Comparison of ENCODE assay signal across 8 cellular contexts in the genomic region with DNA sequence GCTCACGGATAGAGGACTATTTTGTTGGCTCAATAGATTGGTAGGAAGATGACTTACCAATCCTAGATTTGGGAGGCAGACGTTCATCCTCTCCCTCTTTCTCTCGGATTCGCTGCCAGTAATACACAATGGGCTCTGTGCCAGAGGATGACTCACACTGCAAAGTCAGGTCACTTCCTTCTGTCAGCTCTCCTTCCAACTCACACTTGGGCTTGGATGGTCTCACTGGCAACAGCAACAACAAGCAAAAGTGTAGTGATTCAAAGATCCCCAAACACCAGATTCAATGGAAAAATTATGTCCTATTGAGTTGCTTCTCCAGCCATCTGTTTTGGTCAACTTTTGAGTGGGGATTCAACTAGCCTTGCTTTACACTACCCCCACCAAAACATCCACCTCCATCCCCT. TPM values are rescaled to one million over a fixed set of nuclear protein-coding genes. Genes with fewer than 3 reads are reported as not detected.
DNase-seq lines count a peak whose midpoint lies in the region; ATAC-seq and TF ChIP-seq lines count a peak whose summit lies in the region.

No MANE protein-coding gene starts in this region.

- TF ChIP-seq CTCF in adrenal gland (IDR thresholded peaks at IDR 0.05): no peak

- peak; percentile 64 for DNase-seq in activated naive CD8-positive, alpha-beta T cell treated with anti-CD3 and anti-CD28 coated beads, Interleukin-2, amount 50 U/mL, for 24 hours
- no peak for DNase-seq in activated naive CD8-positive, alpha-beta T cell treated with anti-CD3 and anti-CD28 coated beads for 36 hours
- DNase-seq in SJCRH30: peak; percentile 65 to 76
- DNase-seq in adrenal gland: peak; percentile 91 to 97 (median 96)
- DNase-seq in hepatic stellate cell (ENCODE audit: low spot score): peak; percentile 88
- peak; percentile 80 for DNase-seq in stimulated activated CD4-positive, alpha-beta T cell treated with anti-CD3 and anti-CD28 coated beads, Interleukin-15, amount 100 ng/mL, for 24 hours
- DNase-seq in UCSD-AML1 (lab: John Stamatoyannopoulos, UW; ENCODE audit: unreplicated experiment): no peak

- H3K9me3 ChIP-seq in SJCRH30 (replicated peaks) (no peaks in the 10 kb centered on the region), adrenal gland (replicated peaks in 1 of 3) (no peaks in the 10 kb centered on the region)

- no peak overlapping the region for H3K4me3 ChIP-seq in SJCRH30
- no peak overlapping the region for H3K4me3 ChIP-seq in adrenal gland

- H3K4me1 ChIP-seq in SJCRH30: peaks cover 4% of the 10 kb centered on the region
- H3K4me1 ChIP-seq in adrenal gland (replicated peaks in 1 of 2): peaks cover 3 to 13% of the 10 kb centered on the region in 2 donors

- peak overlapping the region; percentile 0 for H3K27ac Mint-ChIP-seq in activated naive CD8-positive, alpha-beta T cell treated with anti-CD3 and anti-CD28 coated beads, Interleukin-2, amount 50 U/mL, for 24 hours
- no peak overlapping the region for H3K27ac Mint-ChIP-seq in activated naive CD8-positive, alpha-beta T cell treated with anti-CD3 and anti-CD28 coated beads for 36 hours

- WGBS in adrenal gland, 4 donors: 2 to 14% (median 3%) methylated on average over 4 of the region's 4 CpGs

- H3K4me3 Mint-ChIP-seq in activated naive CD8-positive, alpha-beta T cell treated with anti-CD3 and anti-CD28 coated beads, Interleukin-2, amount 50 U/mL, for 24 hours: no peak overlapping the region
- H3K4me3 Mint-ChIP-seq in activated naive CD8-positive, alpha-beta T cell treated with anti-CD3 and anti-CD28 coated beads for 36 hours: no peak overlapping the region

- peak; percentile 58 for ATAC-seq in activated naive CD8-positive, alpha-beta T cell treated with anti-CD3 and anti-CD28 coated beads, Interleukin-2, amount 50 U/mL, for 24 hours
- no peak for ATAC-seq in HG03135 (IDR thresholded peaks at IDR 0.05; ENCODE audit: unreplicated experiment)

- H3K36me3 Mint-ChIP-seq in activated naive CD8-positive, alpha-beta T cell treated with anti-CD3 and anti-CD28 coated beads, Interleukin-2, amount 50 U/mL, for 24 hours (ENCODE audit: low read depth): no peaks in the 10 kb centered on the region
- peaks cover 7% of the 10 kb centered on the region for H3K36me3 Mint-ChIP-seq in activated naive CD8-positive, alpha-beta T cell treated with anti-CD3 and anti-CD28 coated beads for 36 hours

- intact Hi-C loops in adrenal gland (cut with DNase I): no loop called here

- peaks cover 37% of the 10 kb centered on the region for H3K4me1 Mint-ChIP-seq in activated naive CD8-positive, alpha-beta T cell treated with anti-CD3 and anti-CD28 coated beads, Interleukin-2, amount 50 U/mL, for 24 hours
- peaks cover 34% of the 10 kb centered on the region for H3K4me1 Mint-ChIP-seq in activated naive CD8-positive, alpha-beta T cell treated with anti-CD3 and anti-CD28 coated beads for 36 hours

- H3K27ac ChIP-seq in SJCRH30: no peak overlapping the region
- H3K27ac ChIP-seq in adrenal gland: peak overlapping the region in 4 of 5 donors; percentile 11 to 69 (median 59)

- H3K9me3 Mint-ChIP-seq in activated naive CD8-positive, alpha-beta T cell treated with anti-CD3 and anti-CD28 coated beads, Interleukin-2, amount 50 U/mL, for 24 hours: peaks cover 7% of the 10 kb centered on the region
- H3K9me3 Mint-ChIP-seq in activated naive CD8-positive, alpha-beta T cell treated with anti-CD3 and anti-CD28 coated beads for 36 hours: peaks cover 6% of the 10 kb centered on the region

- no peaks in the 10 kb centered on the region for H3K27me3 ChIP-seq in SJCRH30
- H3K27me3 ChIP-seq in adrenal gland: no peaks in the 10 kb centered on the region

- no peaks in the 10 kb centered on the region for H3K27me3 Mint-ChIP-seq in activated naive CD8-positive, alpha-beta T cell treated with anti-CD3 and anti-CD28 coated beads, Interleukin-2, amount 50 U/mL, for 24 hours
- no peaks in the 10 kb centered on the region for H3K27me3 Mint-ChIP-seq in activated naive CD8-positive, alpha-beta T cell treated with anti-CD3 and anti-CD28 coated beads for 36 hours

- TF ChIP-seq POLR2A in adrenal gland (IDR thresholded peaks at IDR 0.05): no peak

- H3K36me3 ChIP-seq in SJCRH30: peaks cover 2% of the 10 kb centered on the region; the same call in 1 of the 2 replicates
- no peaks in the 10 kb centered on the region for H3K36me3 ChIP-seq in adrenal gland (replicated peaks in 1 of 2)

RNA-seq across cellular contexts. Expression of gene HSPA8, which starts 21.7 kb away (rescaled TPM):
- total RNA-seq in activated naive CD8-positive, alpha-beta T cell treated with anti-CD3 and anti-CD28 coated beads for 36 hours: 1,000 to 10,000 TPM; 3,149 to 3,177 TPM
- 2,768 and 2,819 TPM in 2 replicates for total RNA-seq in SJCRH30 (2014; rRNA removed; shearing (Covaris generic))
- 1,000 to 10,000 TPM in 1 of 8 donors, 100 to 1,000 TPM in 7; 464 to 2,466 (median 820) TPM for total RNA-seq in adrenal gland
- polyA plus RNA-seq in adrenal gland: 1,000 to 10,000 TPM in 1 of 3 donors, 100 to 1,000 TPM in 1, 10 to 100 TPM in 1; 81.6 to 4,262 (median 125) TPM

Comparison
In these comparisons a context has a peak if more than half of its experiments do, and no peak if none do; other contexts are left out.
1. DNase-seq: peak in activated naive CD8-positive, alpha-beta T cell treated with anti-CD3 and anti-CD28 coated beads, Interleukin-2, amount 50 U/mL, for 24 hours (single experiment), SJCRH30 (2 of 2), adrenal gland (7 of 7), hepatic stellate cell (single experiment) and stimulated activated CD4-positive, alpha-beta T cell treated with anti-CD3 and anti-CD28 coated beads, Interleukin-15, amount 100 ng/mL, for 24 hours (single experiment); none in activated naive CD8-positive, alpha-beta T cell treated with anti-CD3 and anti-CD28 coated beads for 36 hours (single experiment) and UCSD-AML1 (single experiment).